16 cellular contexts compared by ENCODE assay signal in genomic region chr5:113042491-113043243, GRCh38.
"Had no signal": no experiment of that assay in that cellular context is flagged by ENCODE, and none has a peak within 500 bp of the region (broad histone marks: within the 10 kb centered on the region; RNA-seq: fewer than 3 reads in every experiment).

No MANE protein-coding gene starts in this region.

- H2AFZ ChIP-seq: hepatocyte had no signal

- H3K27ac Mint-ChIP-seq: activated CD4-positive, alpha-beta T cell treated with anti-CD3 and anti-CD28 coated beads for 36 hours; activated CD8-positive, alpha-beta T cell treated with anti-CD3 and anti-CD28 coated beads for 36 hours; activated naive CD8-positive, alpha-beta T cell; activated T-cell treated with anti-CD3 and anti-CD28 coated beads, Interleukin-2, amount 50 U/mL, for 72 hours; dendritic cell treated with granulocyte-macrophage colony-stimulating factor and Interleukin-4, amounts not matched to agents 40 ng/mL and 50 ng/mL, for 4 days; natural killer cell; stimulated activated naive CD8-positive, alpha-beta T cell treated with anti-CD3 and anti-CD28 coated beads, Interleukin-15, amount 100 ng/mL, for 72 hours had no signal

- H3K4me2 ChIP-seq: hepatocyte had no signal

- H3K27ac ChIP-seq: hepatocyte, right lobe of liver, testis, upper lobe of right lung had no signal

- H3K4me3 Mint-ChIP-seq: activated CD4-positive, alpha-beta T cell treated with anti-CD3 and anti-CD28 coated beads for 36 hours; activated CD8-positive, alpha-beta T cell treated with anti-CD3 and anti-CD28 coated beads for 36 hours; activated naive CD8-positive, alpha-beta T cell; activated T-cell treated with anti-CD3 and anti-CD28 coated beads, Interleukin-2, amount 50 U/mL, for 72 hours; dendritic cell treated with granulocyte-macrophage colony-stimulating factor and Interleukin-4, amounts not matched to agents 40 ng/mL and 50 ng/mL, for 4 days; natural killer cell; stimulated activated naive CD8-positive, alpha-beta T cell treated with anti-CD3 and anti-CD28 coated beads, Interleukin-15, amount 100 ng/mL, for 72 hours had no signal

- H3K27me3 Mint-ChIP-seq: activated CD4-positive, alpha-beta T cell treated with anti-CD3 and anti-CD28 coated beads for 36 hours; activated CD8-positive, alpha-beta T cell treated with anti-CD3 and anti-CD28 coated beads for 36 hours; activated naive CD8-positive, alpha-beta T cell; stimulated activated naive CD8-positive, alpha-beta T cell treated with anti-CD3 and anti-CD28 coated beads, Interleukin-15, amount 100 ng/mL, for 72 hours had no signal

- H3K27me3 ChIP-seq: hepatocyte, right lobe of liver, testis, upper lobe of right lung had no signal

- DNase-seq: activated gamma-delta T cell, islet precursor cell, natural killer cell, T-helper 1 cell, T1000, upper lobe of right lung had no signal

- H3K4me1 ChIP-seq: prostate gland, right lobe of liver, upper lobe of right lung had no signal

- H3K9me3 ChIP-seq: prostate gland, right lobe of liver, testis, upper lobe of right lung had no signal

- H3K79me2 ChIP-seq: hepatocyte had no signal

- H3K4me1 Mint-ChIP-seq: activated CD4-positive, alpha-beta T cell treated with anti-CD3 and anti-CD28 coated beads for 36 hours; natural killer cell; stimulated activated naive CD8-positive, alpha-beta T cell treated with anti-CD3 and anti-CD28 coated beads, Interleukin-15, amount 100 ng/mL, for 72 hours had no signal

- ATAC-seq: activated CD4-positive, alpha-beta T cell treated with anti-CD3 and anti-CD28 coated beads for 36 hours; natural killer cell had no signal

- H3K36me3 Mint-ChIP-seq: activated naive CD8-positive, alpha-beta T cell; natural killer cell had no signal

- H3K4me3 ChIP-seq: hepatocyte, prostate gland, right lobe of liver, testis, upper lobe of right lung had no signal

- H3K9me3 Mint-ChIP-seq: activated CD8-positive, alpha-beta T cell treated with anti-CD3 and anti-CD28 coated beads for 36 hours; activated T-cell treated with anti-CD3 and anti-CD28 coated beads, Interleukin-2, amount 50 U/mL, for 72 hours; dendritic cell treated with granulocyte-macrophage colony-stimulating factor and Interleukin-4, amounts not matched to agents 40 ng/mL and 50 ng/mL, for 4 days; natural killer cell; stimulated activated naive CD8-positive, alpha-beta T cell treated with anti-CD3 and anti-CD28 coated beads, Interleukin-15, amount 100 ng/mL, for 72 hours had no signal

- H3K36me3 ChIP-seq: prostate gland had no signal
